Comparison of ENCODE assay signal across 24 cellular contexts in genomic region chr6:50330963-50331362, GRCh38.
"Had no signal": no experiment of that assay in that cellular context is flagged by ENCODE, and none has a peak within 500 bp of the region (broad histone marks: within the 10 kb centered on the region; RNA-seq: fewer than 3 reads in every experiment).

No MANE protein-coding gene starts in this region.

- H3K4me3 Mint-ChIP-seq: dendritic cell treated with granulocyte-macrophage colony-stimulating factor and Interleukin-4, amounts not matched to agents 40 ng/mL and 50 ng/mL, for 4 days; effector memory CD8-positive, alpha-beta T cell; endodermal cell had no signal

- DNase-seq: colonic mucosa; cortex of kidney; dermis blood vessel endothelial cell; effector CD4-positive, alpha-beta T cell; effector CD8-positive, alpha-beta T cell; effector memory CD4-positive, alpha-beta T cell; effector memory CD8-positive, alpha-beta T cell; endodermal cell; erythroblast; esophagus squamous epithelium; foreskin fibroblast; foreskin keratinocyte; foreskin melanocyte; gastrocnemius medialis; glutamatergic neuron; heart left ventricle; heart right ventricle had no signal

- H3K4me3 ChIP-seq: colonic mucosa, coronary artery, dorsolateral prefrontal cortex, esophagus muscularis mucosa, esophagus squamous epithelium, gastrocnemius medialis, gastroesophageal sphincter, heart left ventricle, heart right ventricle had no signal

- H3K4me1 Mint-ChIP-seq: endodermal cell had no signal

- H3K4me1 ChIP-seq: colonic mucosa, esophagus muscularis mucosa, esophagus squamous epithelium, foreskin keratinocyte, gastrocnemius medialis, gastroesophageal sphincter, heart left ventricle, heart right ventricle had no signal

- H3K9me3 ChIP-seq: colonic mucosa, esophagus muscularis mucosa, esophagus squamous epithelium, gastrocnemius medialis, gastroesophageal sphincter had no signal

- H3K27me3 ChIP-seq: colonic mucosa, esophagus muscularis mucosa, esophagus squamous epithelium, foreskin keratinocyte, gastrocnemius medialis, gastroesophageal sphincter, heart left ventricle, heart right ventricle had no signal

- H3K27ac Mint-ChIP-seq: dendritic cell treated with granulocyte-macrophage colony-stimulating factor and Interleukin-4, amounts not matched to agents 40 ng/mL and 50 ng/mL, for 4 days; effector memory CD8-positive, alpha-beta T cell; endodermal cell had no signal

- H3K27me3 Mint-ChIP-seq: dendritic cell treated with granulocyte-macrophage colony-stimulating factor and Interleukin-4, amounts not matched to agents 40 ng/mL and 50 ng/mL, for 4 days; effector memory CD8-positive, alpha-beta T cell had no signal

- H3K27ac ChIP-seq: colonic mucosa, coronary artery, dorsolateral prefrontal cortex, epithelial cell of prostate, esophagus muscularis mucosa, esophagus squamous epithelium, foreskin keratinocyte, gastrocnemius medialis, gastroesophageal sphincter, heart left ventricle, heart right ventricle had no signal

- ATAC-seq: effector memory CD8-positive, alpha-beta T cell; esophagus mucosa; foreskin keratinocyte; gastrocnemius medialis; gastroesophageal sphincter; heart left ventricle; heart right ventricle had no signal

- H3K36me3 ChIP-seq: colonic mucosa, esophagus muscularis mucosa, esophagus squamous epithelium, gastrocnemius medialis, gastroesophageal sphincter, heart left ventricle, heart right ventricle had no signal
